Comparison of ENCODE assay signal across 17 cellular contexts in genomic region chr13:20494656-20495055, GRCh38. TPM values are rescaled to one million over a fixed set of nuclear protein-coding genes. Genes with fewer than 3 reads are reported as not detected.
DNase-seq lines count a peak whose midpoint lies in the region; ATAC-seq and TF ChIP-seq lines count a peak whose summit lies in the region.
"Had no signal": no experiment of that assay in that cellular context is flagged by ENCODE, and none has a peak within 500 bp of the region (broad histone marks: within the 10 kb centered on the region; RNA-seq: fewer than 3 reads in every experiment).

No MANE protein-coding gene starts in this region.

- no peak overlapping the region for H3K4me2 ChIP-seq in H9 (ENCODE audit: insufficient read depth, insufficient read length, low read length)

- no peak overlapping the region for H2BK12ac ChIP-seq in H9 (ENCODE audit: insufficient read length, low read depth, low read length)

- H3K27ac Mint-ChIP-seq in H9, result no peak overlapping the region
- H3K27ac Mint-ChIP-seq: activated CD4-positive, alpha-beta memory T cell treated with anti-CD3 and anti-CD28 coated beads for 36 hours; activated T-helper 1 cell treated with anti-CD3 and anti-CD28 coated beads, Interleukin-12 subunit alpha, Interleukin-12 subunit beta, Interleukin-2, Interleukin-4 antibody, amounts not matched to agents 30 ng/mL and 10 ng/mL and 1 ng/mL, durations not matched to agents 14 hours and 24 hours and 36 hours; B cell; dendritic cell treated with granulocyte-macrophage colony-stimulating factor and Interleukin-4, amounts not matched to agents 40 ng/mL and 50 ng/mL, for 4 days; IgD-negative memory B cell; natural killer cell treated with Interleukin-12 subunit alpha and Interleukin-12 subunit beta and Interleukin-15 and Interleukin-18, amount 100 ng/mL, for 72 hours had no signal

- no peak overlapping the region for H3K23ac ChIP-seq in H9 (ENCODE audit: insufficient read length, low read depth, low read length)

- H3K27me3 ChIP-seq in right cardiac atrium (ENCODE audit: control insufficient read depth, insufficient read depth) (no peaks in the 10 kb centered on the region), right atrium auricular region (no peaks in the 10 kb centered on the region), foreskin keratinocyte (no peaks in the 10 kb centered on the region), H9 (ENCODE audit: insufficient read depth, low read length) (no peaks in the 10 kb centered on the region)
- H3K27me3 ChIP-seq: gastrocnemius medialis had no signal

- no peak overlapping the region for H3K27ac ChIP-seq in right cardiac atrium (ENCODE audit: low read length)
- H3K27ac ChIP-seq in right atrium auricular region, result no peak overlapping the region
- H3K27ac ChIP-seq in foreskin keratinocyte, result no peak overlapping the region
- no peak overlapping the region for H3K27ac ChIP-seq in H9 (ENCODE audit: insufficient read length, low read depth, low read length)
- H3K27ac ChIP-seq: thoracic aorta had no signal

- ATAC-seq in right cardiac atrium, result peak; percentile 30 to 33
- peak; percentile 66 for ATAC-seq in foreskin keratinocyte
- no peak for ATAC-seq in GM18867 (IDR thresholded peaks at IDR 0.05; ENCODE audit: unreplicated experiment)

- H4K20me1 ChIP-seq in H9 (ENCODE audit: control insufficient read depth, insufficient read depth, insufficient read length), result no peaks in the 10 kb centered on the region

- no peak overlapping the region for H4K8ac ChIP-seq in H9 (replicated peaks; ENCODE audit: insufficient read length, low read depth, low read length)

- in situ Hi-C loops in SK-MEL-5 (cut with HindIII; ENCODE audit: low pct_unique_long_range_greater_than_20kb, low sequenced_read_pairs), result no loop called here

- no peak overlapping the region for H2BK5ac ChIP-seq in H9 (ENCODE audit: insufficient read length, low read length)

- peaks cover 0 to under 1% (median 0%) of the 10 kb centered on the region in 3 experiments; a peak in 3 of 7 replicates for H3K36me3 Mint-ChIP-seq in H9 (ENCODE audit: insufficient read depth in 1 of 3, low read depth in 3 of 3)
- H3K36me3 Mint-ChIP-seq: natural killer cell treated with Interleukin-12 subunit alpha and Interleukin-12 subunit beta and Interleukin-15 and Interleukin-18, amount 100 ng/mL, for 72 hours had no signal

- H2BK15ac ChIP-seq in H9 (ENCODE audit: low read depth, low read length), result no peak overlapping the region

- no peaks in the 10 kb centered on the region for H3K79me1 ChIP-seq in H9 (ENCODE audit: insufficient read depth, low read depth, low read length, poor library complexity, severe bottlenecking)

- peaks cover 0 to 8% of the 10 kb centered on the region in 2 experiments; a peak in 3 of 5 replicates for H3K9me3 Mint-ChIP-seq in H9
- H3K9me3 Mint-ChIP-seq: activated T-helper 1 cell treated with anti-CD3 and anti-CD28 coated beads, Interleukin-12 subunit alpha, Interleukin-12 subunit beta, Interleukin-2, Interleukin-4 antibody, amounts not matched to agents 30 ng/mL and 10 ng/mL and 1 ng/mL, durations not matched to agents 14 hours and 24 hours and 36 hours; central memory CD8-positive, alpha-beta T cell; dendritic cell treated with granulocyte-macrophage colony-stimulating factor and Interleukin-4, amounts not matched to agents 40 ng/mL and 50 ng/mL, for 4 days; IgD-negative memory B cell; natural killer cell treated with Interleukin-12 subunit alpha and Interleukin-12 subunit beta and Interleukin-15 and Interleukin-18, amount 100 ng/mL, for 72 hours had no signal

- no peaks in the 10 kb centered on the region for H3K79me2 ChIP-seq in H9 (ENCODE audit: insufficient read depth, low read length)

- no peak overlapping the region for H4K91ac ChIP-seq in H9 (ENCODE audit: insufficient read length, low read depth, low read length)

- no peak overlapping the region for H3K9ac ChIP-seq in H9 (ENCODE audit: extremely low read depth, insufficient read length, low read length)

- H2AK5ac ChIP-seq in H9 (ENCODE audit: insufficient read length, low read length), result no peak overlapping the region

- no peak overlapping the region for H3T11ph ChIP-seq in H9 (ENCODE audit: low read length)

- no peaks in the 10 kb centered on the region for H3K36me3 ChIP-seq in right atrium auricular region
- H3K36me3 ChIP-seq: gastrocnemius medialis, thoracic aorta had no signal

- DNase-seq in right cardiac atrium (no peak), right atrium auricular region (ENCODE audit: low spot score) (no peak), SK-MEL-5 (ENCODE audit: low read depth, low spot score) (peak; percentile 23), foreskin keratinocyte (peak; percentile 30 to 56), GOT3 (lab: John Stamatoyannopoulos, UW) (no peak), H9 (no peak)
- DNase-seq: left cardiac atrium had no signal

- no peaks in the 10 kb centered on the region; the same call in 1 of the 2 replicates for H3K27me3 Mint-ChIP-seq in H9 (ENCODE audit: low read depth)
- H3K27me3 Mint-ChIP-seq: activated CD4-positive, alpha-beta memory T cell treated with anti-CD3 and anti-CD28 coated beads for 36 hours; B cell; central memory CD8-positive, alpha-beta T cell; dendritic cell treated with granulocyte-macrophage colony-stimulating factor and Interleukin-4, amounts not matched to agents 40 ng/mL and 50 ng/mL, for 4 days; IgD-negative memory B cell; natural killer cell treated with Interleukin-12 subunit alpha and Interleukin-12 subunit beta and Interleukin-15 and Interleukin-18, amount 100 ng/mL, for 72 hours had no signal

- H3K14ac ChIP-seq in H9 (ENCODE audit: insufficient read depth, low read length), result no peak overlapping the region

- H2AFZ ChIP-seq in H9 (ENCODE audit: low read length), result no peak overlapping the region

- no peak overlapping the region for H3K4me3 ChIP-seq in right cardiac atrium (ENCODE audit: low read length)
- H3K4me3 ChIP-seq in right atrium auricular region, result no peak overlapping the region

- intact Hi-C loops in right cardiac atrium (cut with DNase I), result loop anchor here (5.0 to 10.0 kb wide), 5 partner anchors 200 to 430 kb away; partner anchors contain the start of gene GJB2 (in 1 of the 4)

- peaks cover 3% of the 10 kb centered on the region for H3K4me1 ChIP-seq in right cardiac atrium (ENCODE audit: control insufficient read depth, insufficient read depth, low read length)
- peaks cover 0 to 9% of the 10 kb centered on the region in 2 donors for H3K4me1 ChIP-seq in right atrium auricular region
- H3K4me1 ChIP-seq in foreskin keratinocyte, result peaks cover 7% of the 10 kb centered on the region
- H3K4me1 ChIP-seq in H9 (ENCODE audit: insufficient read depth, low read length), result no peaks in the 10 kb centered on the region; the same call in 1 of the 2 replicates

- no peaks in the 10 kb centered on the region for H3K23me2 ChIP-seq in H9 (ENCODE audit: insufficient read length, low read depth, low read length, poor library complexity, severe bottlenecking)

- H3K56ac ChIP-seq in H9 (ENCODE audit: insufficient read length, low read depth, low read length), result no peak overlapping the region

- no peak overlapping the region for H3K4ac ChIP-seq in H9 (ENCODE audit: low read depth, low read length)

- H3K4me1 Mint-ChIP-seq in H9, result peaks cover 3 to 5% of the 10 kb centered on the region in 2 experiments
- H3K4me1 Mint-ChIP-seq: B cell; central memory CD8-positive, alpha-beta T cell had no signal

- H3K9me3 ChIP-seq in right cardiac atrium (ENCODE audit: control insufficient read depth, low read length) (no peaks in the 10 kb centered on the region), right atrium auricular region (no peaks in the 10 kb centered on the region), H9 (ENCODE audit: control insufficient read depth, low read depth, low read length) (no peaks in the 10 kb centered on the region)
- H3K9me3 ChIP-seq: gastrocnemius medialis, thoracic aorta had no signal

- no peak overlapping the region for H2BK20ac ChIP-seq in H9 (ENCODE audit: low read depth, low read length, poor library complexity, severe bottlenecking)

- WGBS in right cardiac atrium, result 43% methylated on average over 8 of the region's 8 CpGs
- no CpG with 5 or more reads among the region's 8 CpGs for WGBS in H9 (ENCODE audit: extremely low coverage, insufficient read length, low lambda C conversion rate)

- no peak overlapping the region for H2BK120ac ChIP-seq in H9 (ENCODE audit: low read depth, low read length, poor library complexity, severe bottlenecking)

- H3K4me3 Mint-ChIP-seq in H9, result no peak overlapping the region
- H3K4me3 Mint-ChIP-seq: activated CD4-positive, alpha-beta memory T cell treated with anti-CD3 and anti-CD28 coated beads for 36 hours; activated T-helper 1 cell treated with anti-CD3 and anti-CD28 coated beads, Interleukin-12 subunit alpha, Interleukin-12 subunit beta, Interleukin-2, Interleukin-4 antibody, amounts not matched to agents 30 ng/mL and 10 ng/mL and 1 ng/mL, durations not matched to agents 14 hours and 24 hours and 36 hours; B cell; central memory CD8-positive, alpha-beta T cell; dendritic cell treated with granulocyte-macrophage colony-stimulating factor and Interleukin-4, amounts not matched to agents 40 ng/mL and 50 ng/mL, for 4 days; natural killer cell treated with Interleukin-12 subunit alpha and Interleukin-12 subunit beta and Interleukin-15 and Interleukin-18, amount 100 ng/mL, for 72 hours had no signal

- no peak overlapping the region for H3K18ac ChIP-seq in H9 (ENCODE audit: insufficient read length, low read depth, low read length)

- no peak for TF ChIP-seq CTCF in right atrium auricular region (IDR thresholded peaks at IDR 0.05)
- no peak for TF ChIP-seq CTCF in foreskin keratinocyte (conservative IDR thresholded peaks at IDR 0.05)
- no peak for TF ChIP-seq CTCF in H9 (conservative IDR thresholded peaks at IDR 0.05)

- H4K5ac ChIP-seq in H9 (ENCODE audit: insufficient read length, low read depth, low read length), result no peak overlapping the region

RNA-seq across cellular contexts. Expression of gene CRYL1, which starts 31.0 kb away (rescaled TPM):
- total RNA-seq in right cardiac atrium, result 10 to 100 TPM; 33.0 to 41.8 (median 33.3) TPM
- 29.3 TPM for polyA plus RNA-seq in right cardiac atrium
- total RNA-seq in right atrium auricular region, result 10 to 100 TPM; 26.5 to 27.9 TPM
- 52.5 and 57.1 TPM in 2 replicates for total RNA-seq in SK-MEL-5 (2014; rRNA removed; shearing (Covaris generic))
- 81.2 and 83.3 TPM in 2 replicates for polyA plus RNA-seq in SK-MEL-5 (2015; cell fraction: cytosol; rRNA removed)
- 19.4 and 22.2 TPM in 2 replicates for polyA plus RNA-seq in SK-MEL-5 (2015; cell fraction: nucleus; rRNA removed)
- 14.1 and 15.2 TPM in 2 replicates for total RNA-seq in foreskin keratinocyte
- polyA plus RNA-seq in foreskin keratinocyte, result 18.5 and 19.1 TPM in 2 replicates
- 3.2 and 3.7 TPM in 2 replicates for total RNA-seq in H9 (2021)

Comparison
In these comparisons a context has a peak if more than half of its experiments do, and no peak if none do; other contexts are left out.
1. DNase-seq: peak in SK-MEL-5 (single experiment) and foreskin keratinocyte (2 of 2); none in right cardiac atrium (0 of 3), right atrium auricular region (single experiment), GOT3 (single experiment) and H9 (single experiment).